ENCODE assay signal across 9 cellular contexts in genomic region chr6:158536891-158537798, GRCh38. TPM values are rescaled to one million over a fixed set of nuclear protein-coding genes. Genes with fewer than 3 reads are reported as not detected.
A peak's percentile ranks its signal among the peaks of the same experiment; 100 is the strongest.
DNase-seq lines count a peak whose midpoint lies in the region; ATAC-seq, FAIRE-seq and TF ChIP-seq lines count a peak whose summit lies in the region.
"Had no signal": no experiment of that assay in that cellular context is flagged by ENCODE, and none has a peak within 500 bp of the region (broad histone marks: within the 10 kb centered on the region; RNA-seq: fewer than 3 reads in every experiment).

No MANE protein-coding gene starts in this region.

- H3K4me2 ChIP-seq in K562 (ENCODE audit: insufficient read depth, low read length) (peak overlapping the region; percentile 71), keratinocyte (ENCODE audit: control insufficient read depth, extremely low read depth, insufficient read depth, low read depth, low read length) (peak overlapping the region; percentile 45), MM.1S (ENCODE audit: low read depth, low read length) (no peak overlapping the region)

- no peak for TF ChIP-seq EP300 in K562 (IDR thresholded peaks at IDR 0.05; ENCODE audit: low read length)

- TF ChIP-seq RAD21 in K562 (CRISPR knock-in tag; conservative IDR thresholded peaks at IDR 0.05 in 1 of 2, IDR thresholded peaks at IDR 0.05 in 1 of 2) = no peak

- no TSS peak for BruUV-seq in K562 (replicated peaks; lab: Mats Ljungman, UMichigan)

- peak overlapping the region in 1 of 2 experiments; percentile 57; a peak in 2 of 4 replicates for H3K9ac ChIP-seq in K562 (ENCODE audit: insufficient read depth in 1 of 2, low read depth in 2 of 2, low read length in 2 of 2)
- no peak overlapping the region for H3K9ac ChIP-seq in keratinocyte (ENCODE audit: control insufficient read depth, extremely low read depth, insufficient read depth, low read length)
- H3K9ac ChIP-seq in MM.1S (ENCODE audit: low read length) = no peak overlapping the region

- no peak overlapping the region for H3K27ac ChIP-seq in K562 (ENCODE audit: extremely low read depth, low read depth, low read length)
- H3K27ac ChIP-seq in keratinocyte (ENCODE audit: control insufficient read depth, insufficient read depth, low read length) = no peak overlapping the region
- no peak overlapping the region for H3K27ac ChIP-seq in MM.1S (ENCODE audit: low read length)
- H3K27ac ChIP-seq: C4-2B had no signal

- H3K79me2 ChIP-seq in K562 (ENCODE audit: control insufficient read depth, insufficient read depth, low read length) = no peaks in the 10 kb centered on the region
- no peaks in the 10 kb centered on the region for H3K79me2 ChIP-seq in keratinocyte (ENCODE audit: control insufficient read depth, insufficient read depth, low read length)
- no peaks in the 10 kb centered on the region for H3K79me2 ChIP-seq in MM.1S (ENCODE audit: low read length)

- in situ Hi-C loops in K562 (cut with MboI) = no loop called here

- ATAC-seq in K562 = peak; percentile 79
- peak; percentile 22 for ATAC-seq in stimulated activated naive CD8-positive, alpha-beta T cell treated with anti-CD3 and anti-CD28 coated beads, Interleukin-15, Interleukin-2, amounts not matched to agents 100 U/mL and 50 U/mL, for 24 hours
- no peak for ATAC-seq in GM19395 (IDR thresholded peaks at IDR 0.05; ENCODE audit: unreplicated experiment)

- no peak for TF ChIP-seq POLR2A in K562 (conservative IDR thresholded peaks at IDR 0.05)

- peak overlapping the region; percentile 43 for H3K4me3 ChIP-seq in K562
- peak overlapping the region; percentile 14 to 44 (median 29) for H3K4me3 ChIP-seq in keratinocyte (ENCODE audit: control insufficient read depth in 2 of 3, extremely low read depth in 1 of 3, insufficient read depth in 2 of 3, low read depth in 1 of 3, low read length in 3 of 3)
- H3K4me3 ChIP-seq in MM.1S (ENCODE audit: low read length) = no peak overlapping the region

- no peaks in the 10 kb centered on the region for H3K9me3 ChIP-seq in K562 (replicated peaks; ENCODE audit: control insufficient read depth, insufficient read depth, low read depth, low read length)
- no peaks in the 10 kb centered on the region for H3K9me3 ChIP-seq in keratinocyte (ENCODE audit: control insufficient read depth, low read depth, low read length)
- no peaks in the 10 kb centered on the region for H3K9me3 ChIP-seq in MM.1S (replicated peaks; ENCODE audit: insufficient read depth, low read length)

- H4K20me1 ChIP-seq in K562 (replicated peaks; ENCODE audit: control insufficient read depth, insufficient read depth, low read length) (peaks cover 8% of the 10 kb centered on the region; the same call in 1 of the 2 replicates), keratinocyte (ENCODE audit: control insufficient read depth, extremely low read depth, insufficient read depth, low read length) (no peaks in the 10 kb centered on the region), MM.1S (ENCODE audit: insufficient read depth, low read length) (no peaks in the 10 kb centered on the region)

- no peaks in the 10 kb centered on the region for H3F3A ChIP-seq in MM.1S (ENCODE audit: insufficient read depth, low read length)

- H2AFZ ChIP-seq in K562 (ENCODE audit: low read depth, low read length) (peak overlapping the region; percentile 61; the same call in 1 of the 2 replicates), keratinocyte (ENCODE audit: control insufficient read depth, low read length) (no peak overlapping the region), MM.1S (ENCODE audit: low read length) (no peak overlapping the region)

- FAIRE-seq in K562 (lab: Jason Lieb, UNC) (no peak), keratinocyte (lab: Jason Lieb, UNC) (no peak)

- peaks cover 44 to 63% of the 10 kb centered on the region in 2 experiments for H3K27me3 ChIP-seq in K562 (ENCODE audit: control insufficient read depth in 2 of 2, insufficient read depth in 2 of 2, low read length in 2 of 2)
- H3K27me3 ChIP-seq in keratinocyte (ENCODE audit: control insufficient read depth, extremely low read depth, insufficient read depth, low read length) = peaks cover 42% of the 10 kb centered on the region
- H3K27me3 ChIP-seq in MM.1S (replicated peaks; ENCODE audit: insufficient read depth, low read length) = peaks cover 7% of the 10 kb centered on the region; the same call in 1 of the 2 replicates

- CTCF ChIA-PET in K562 (lab: Yijun Ruan, JAX; ENCODE audit: low intra/inter-chr PET ratio) = interaction anchor here (0.6 kb wide), 1 partner anchor 145 kb away, joined by 3 read pairs; no protein-coding TSS in a partner anchor

- WGBS in K562 (ENCODE audit: insufficient coverage, low coverage, missing lambda C conversion rate) = 6% methylated on average over 60 of the region's 94 CpGs

- H3K36me3 ChIP-seq in K562 (ENCODE audit: control insufficient read depth, insufficient read depth, low read length) = no peaks in the 10 kb centered on the region
- no peaks in the 10 kb centered on the region for H3K36me3 ChIP-seq in keratinocyte (ENCODE audit: control insufficient read depth in 2 of 2, extremely low read depth in 1 of 2, insufficient read depth in 2 of 2, low read length in 2 of 2)
- H3K36me3 ChIP-seq in MM.1S (replicated peaks; ENCODE audit: insufficient read depth, low read length) = no peaks in the 10 kb centered on the region

- H3K9me2 ChIP-seq in MM.1S (replicated peaks; ENCODE audit: insufficient read depth, low read length) = no peaks in the 10 kb centered on the region

- POLR2A ChIA-PET in K562 (lab: Yijun Ruan, JAX) = interaction anchor here (0.7 to 1.6 kb wide), 3 partner anchors 16 to 21 kb away, joined by 3 to 6 read pairs (median 4); no protein-coding TSS in a partner anchor

- no peaks in the 10 kb centered on the region for H3K9me1 ChIP-seq in K562 (ENCODE audit: control insufficient read depth, insufficient read depth, low read length)
- H3K9me1 ChIP-seq in keratinocyte (ENCODE audit: control insufficient read depth, extremely low read depth, insufficient read depth, low read length) = no peaks in the 10 kb centered on the region

- dilution Hi-C loops in keratinocyte (cut with MboI; ENCODE audit: extremely low pct_ligation_motif_present, low sequenced_read_pairs) = no loop called here

- DNase-seq in NCI-H187 (lab: John Stamatoyannopoulos, UW) (peak; percentile 24 to 42), NCI-H187 treated with DMSO at 0.1 percent for 48 hours (lab: John Stamatoyannopoulos, UW) (no peak), NCI-H748 (lab: John Stamatoyannopoulos, UW; ENCODE audit: unreplicated experiment) (peak; percentile 83), K562 (ENCODE audit: extremely low read depth in 1 of 4, low spot score in 3 of 4) (peak; percentile 66 to 78 (median 72)), keratinocyte (ENCODE audit: low read depth, low spot score) (no peak), MM.1S (no peak)
- peak; percentile 20 for DNase-seq in stimulated activated naive CD8-positive, alpha-beta T cell treated with anti-CD3 and anti-CD28 coated beads, Interleukin-15, Interleukin-2, amounts not matched to agents 100 U/mL and 50 U/mL, for 24 hours

- intact Hi-C loops in K562 (cut with micrococcal nuclease) = no loop called here

- H3K4me1 ChIP-seq in K562 (replicated peaks in 1 of 2; ENCODE audit: control insufficient read depth in 2 of 2, insufficient read depth in 2 of 2, low read length in 2 of 2) (peaks cover 0 to 17% of the 10 kb centered on the region in 2 experiments; a peak in 4 of 5 replicates), keratinocyte (ENCODE audit: control insufficient read depth, extremely low read depth, insufficient read depth, low read length) (no peaks in the 10 kb centered on the region), MM.1S (ENCODE audit: low read length) (no peaks in the 10 kb centered on the region)

- no peak for TF ChIP-seq CTCF in K562 (IDR thresholded peaks at IDR 0.05 in 2 of 3, conservative IDR thresholded peaks at IDR 0.05 in 1 of 3; ENCODE audit: insufficient read depth in 2 of 3, low read depth in 1 of 3, low read length in 3 of 3)
- no peak for TF ChIP-seq CTCF in keratinocyte (optimal IDR thresholded peaks at IDR 0.05 in 1 of 3, IDR thresholded peaks at IDR 0.05 in 1 of 3, conservative IDR thresholded peaks at IDR 0.05 in 1 of 3; ENCODE audit: extremely low read depth in 1 of 3, insufficient read depth in 2 of 3, low read length in 3 of 3)
- no peak for TF ChIP-seq CTCF in MM.1S (IDR thresholded peaks at IDR 0.05; ENCODE audit: low read length)

TF ChIP-seq in K562, 482 proteins besides CTCF, POLR2A, EP300 and RAD21 (continues in another document):
- TF ChIP-seq RBM25 (IDR thresholded peaks at IDR 0.05; ENCODE audit: low read depth, low read length, severe bottlenecking) (peak; percentile 54), CTBP1 (IDR thresholded peaks at IDR 0.05; ENCODE audit: borderline replicate concordance) (peak; percentile 26; the same call in 1 of the 2 replicates), NR2C1 (IDR thresholded peaks at IDR 0.05) (no peak), NR2C1 (tag; IDR thresholded peaks at IDR 0.05) (no peak), ZNF263 (CRISPR knock-in tag; IDR thresholded peaks at IDR 0.05; ENCODE audit: borderline replicate concordance) (peak; percentile 71)

RNA-seq across cellular contexts. Expression of gene TMEM181, which starts 22.7 kb away (rescaled TPM):
- 36.6 and 77.1 TPM in 2 replicates for total RNA-seq in K562 (2011; cell fraction: chromatin; rRNA removed; ENCODE audit: low replicate concordance)
- 21.0 and 25.4 TPM in 2 replicates for total RNA-seq in K562 (2011; cell fraction: nucleolus; rRNA removed)
- total RNA-seq in K562 (2011; cell fraction: nucleoplasm; rRNA removed) = 41.9 and 56.9 TPM in 2 replicates
- total RNA-seq in K562 (2014; rRNA removed) (10.9 and 14.8 TPM in 2 replicates), K562 (2014; rRNA removed; fragmentation: Illumina TruSeq; extraction: Trizol) (26.0 and 27.2 TPM in 2 replicates), K562 (2015; rRNA removed; fragmentation: Illumina TruSeq; extraction: Trizol) (23.0 and 24.3 TPM in 2 replicates), K562 (2021) (17.3 and 19.2 TPM in 2 replicates)
- polyA plus RNA-seq in K562 (2011; rRNA removed) (23.6 and 26.0 TPM in 2 replicates), K562 (2014; fragmentation: Illumina TruSeq; extraction: Trizol) (19.0 and 22.6 TPM in 2 replicates), K562 (2014; fragmentation: Nextera tagmentation; extraction: Ambion mirVana) (1 to 10 TPM; 5.6 to 7.6 TPM), K562 (2014; rRNA removed) (19.9 and 22.0 TPM in 2 replicates), keratinocyte (25.0 to 31.9 TPM (median 25.0 TPM) in 3 replicates)
- 8.5 and 15.4 TPM in 2 replicates for polyA plus RNA-seq in K562 (2011; cell fraction: cytosol; rRNA removed)
- 19.9 and 23.7 TPM in 2 replicates for polyA plus RNA-seq in K562 (2011; cell fraction: nucleus; rRNA removed)
- 14.1 and 17.3 TPM in 2 replicates for polyA plus RNA-seq in K562 (2012)
- polyA minus RNA-seq in K562 (2011; rRNA and poly(A)+ RNA removed) = 30.4 and 31.4 TPM in 2 replicates
- 15.7 TPM in 2 replicates for polyA minus RNA-seq in K562 (2011; cell fraction: cytosol; rRNA and poly(A)+ RNA removed)
- polyA minus RNA-seq in K562 (2011; cell fraction: nucleus; rRNA and poly(A)+ RNA removed) = 9.8 and 14.0 TPM in 2 replicates
- 15.7 TPM for polyA plus RNA-seq in keratinocyte (2011; ENCODE audit: low read depth)
- 11.5 and 19.4 TPM in 2 replicates for polyA plus RNA-seq in keratinocyte (2011; cell fraction: cytosol; rRNA removed)
- 42.8 and 55.0 TPM in 2 replicates for polyA plus RNA-seq in keratinocyte (2011; cell fraction: nucleus; rRNA removed)
- 14.8 and 20.2 TPM in 2 replicates for polyA plus RNA-seq in keratinocyte (2012; ENCODE audit: low replicate concordance)
- polyA minus RNA-seq in keratinocyte = 15.0 to 26.6 TPM (median 23.6 TPM) in 3 replicates
- 16.1 TPM for polyA minus RNA-seq in keratinocyte (2011; cell fraction: cytosol; rRNA and poly(A)+ RNA removed)
- polyA minus RNA-seq in keratinocyte (2011; cell fraction: nucleus; rRNA and poly(A)+ RNA removed) = 30.9 and 52.6 TPM in 2 replicates

Comparison
In these comparisons a context has a peak if more than half of its experiments do, and no peak if none do; other contexts are left out.
1. DNase-seq: peak in NCI-H187 (2 of 2), NCI-H748 (single experiment), K562 (4 of 4) and stimulated activated naive CD8-positive, alpha-beta T cell treated with anti-CD3 and anti-CD28 coated beads, Interleukin-15, Interleukin-2, amounts not matched to agents 100 U/mL and 50 U/mL, for 24 hours (single experiment); none in NCI-H187 treated with DMSO at 0.1 percent for 48 hours (single experiment), keratinocyte (single experiment) and MM.1S (single experiment).